Comparison of ENCODE assay signal across 1 cellular context in genomic region chr6:149545754-149546471, GRCh38.
TF ChIP-seq lines count a peak whose summit lies in the region.

A gene with protein sequence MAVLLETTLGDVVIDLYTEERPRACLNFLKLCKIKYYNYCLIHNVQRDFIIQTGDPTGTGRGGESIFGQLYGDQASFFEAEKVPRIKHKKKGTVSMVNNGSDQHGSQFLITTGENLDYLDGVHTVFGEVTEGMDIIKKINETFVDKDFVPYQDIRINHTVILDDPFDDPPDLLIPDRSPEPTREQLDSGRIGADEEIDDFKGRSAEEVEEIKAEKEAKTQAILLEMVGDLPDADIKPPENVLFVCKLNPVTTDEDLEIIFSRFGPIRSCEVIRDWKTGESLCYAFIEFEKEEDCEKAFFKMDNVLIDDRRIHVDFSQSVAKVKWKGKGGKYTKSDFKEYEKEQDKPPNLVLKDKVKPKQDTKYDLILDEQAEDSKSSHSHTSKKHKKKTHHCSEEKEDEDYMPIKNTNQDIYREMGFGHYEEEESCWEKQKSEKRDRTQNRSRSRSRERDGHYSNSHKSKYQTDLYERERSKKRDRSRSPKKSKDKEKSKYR (minus strand): TSS chr6:149546043. CDS start chr6:149546005, 38 bp downstream.

TF ChIP-seq in HEK293, 187 proteins besides CTCF, POLR2A, EP300 and RAD21 (continued from another document and continues in another):
- TF ChIP-seq ZNF184 (tag by site-specific recombination; IDR thresholded peaks at IDR 0.05) (0 out of 2 replicates have a peak, but pooled peaks have one; percentile 64), ZNF19 (tag by site-specific recombination; IDR thresholded peaks at IDR 0.05; ENCODE audit: low read depth) (no peak), INSM2 (tag by site-specific recombination; IDR thresholded peaks at IDR 0.05) (peak; percentile 85), KLF8 (tag by site-specific recombination; IDR thresholded peaks at IDR 0.05) (peak; percentile 80; the same call in 1 of the 2 replicates), ZNF830 (tag by site-specific recombination; IDR thresholded peaks at IDR 0.05; ENCODE audit: low read depth) (no peak), ZNF670 (tag by site-specific recombination; IDR thresholded peaks at IDR 0.05; ENCODE audit: low read depth) (no peak), ZNF776 (tag by site-specific recombination; IDR thresholded peaks at IDR 0.05; ENCODE audit: borderline replicate concordance) (no peak), ZNF549 (tag by site-specific recombination; IDR thresholded peaks at IDR 0.05) (no peak), ZFP69B (tag by site-specific recombination; IDR thresholded peaks at IDR 0.05) (peak; percentile 39; the same call in 1 of the 2 replicates), ZNF777 (tag by site-specific recombination; IDR thresholded peaks at IDR 0.05; ENCODE audit: borderline replicate concordance) (no peak), ZNF112 (tag by site-specific recombination; IDR thresholded peaks at IDR 0.05) (no peak), ZNF529 (tag by site-specific recombination; IDR thresholded peaks at IDR 0.05; ENCODE audit: insufficient replicate concordance) (no peak), ZSCAN30 (tag by site-specific recombination; IDR thresholded peaks at IDR 0.05) (peak; percentile 85), ZNF521 (tag by site-specific recombination; IDR thresholded peaks at IDR 0.05) (no peak), ZNF701 (tag by site-specific recombination; IDR thresholded peaks at IDR 0.05) (no peak), SP7 (tag by site-specific recombination; IDR thresholded peaks at IDR 0.05) (peak; percentile 82), ZBTB17 (tag by site-specific recombination; IDR thresholded peaks at IDR 0.05) (peak; percentile 88), ZNF558 (tag by site-specific recombination; IDR thresholded peaks at IDR 0.05) (no peak), ZNF324 (tag by site-specific recombination; IDR thresholded peaks at IDR 0.05) (peak; percentile 73; the same call in 1 of the 2 replicates), ZNF704 (tag by site-specific recombination; IDR thresholded peaks at IDR 0.05) (peak; percentile 89), PRDM6 (tag by site-specific recombination; IDR thresholded peaks at IDR 0.05) (no peak), ZNF624 (tag by site-specific recombination; IDR thresholded peaks at IDR 0.05) (no peak), ZNF174 (tag by site-specific recombination; IDR thresholded peaks at IDR 0.05) (no peak), ZNF354C (tag by site-specific recombination; IDR thresholded peaks at IDR 0.05; ENCODE audit: borderline replicate concordance, low read depth) (no peak), YY1 (tag by site-specific recombination; IDR thresholded peaks at IDR 0.05) (peak; percentile 88), GLIS1 (tag by site-specific recombination; IDR thresholded peaks at IDR 0.05) (0 out of 2 replicates have a peak, but pooled peaks have one; percentile 21), ZNF132 (tag by site-specific recombination; IDR thresholded peaks at IDR 0.05; ENCODE audit: borderline replicate concordance) (no peak), ZNF791 (tag by site-specific recombination; IDR thresholded peaks at IDR 0.05) (no peak), ZNF707 (tag by site-specific recombination; IDR thresholded peaks at IDR 0.05) (no peak), ZXDB (tag by site-specific recombination; IDR thresholded peaks at IDR 0.05) (peak; percentile 94), ZNF169 (tag by site-specific recombination; IDR thresholded peaks at IDR 0.05) (no peak), ZNF658 (tag by site-specific recombination; IDR thresholded peaks at IDR 0.05) (no peak), ZNF398 (tag by site-specific recombination; IDR thresholded peaks at IDR 0.05) (peak; percentile 9; the same call in 1 of the 2 replicates), ZNF280C (tag by site-specific recombination; IDR thresholded peaks at IDR 0.05) (no peak), ZNF274 (IDR thresholded peaks at IDR 0.05; ENCODE audit: low read length) (no peak), ZNF274 (tag by site-specific recombination; IDR thresholded peaks at IDR 0.05; ENCODE audit: borderline replicate concordance) (no peak), ZNF362 (tag by site-specific recombination; IDR thresholded peaks at IDR 0.05) (no peak), KLF10 (tag by site-specific recombination; IDR thresholded peaks at IDR 0.05) (peak; percentile 85), ZNF391 (tag by site-specific recombination; IDR thresholded peaks at IDR 0.05; ENCODE audit: borderline replicate concordance, low read depth) (peak; percentile 38; the same call in 1 of the 2 replicates), FEZF1 (tag by site-specific recombination; IDR thresholded peaks at IDR 0.05) (no peak), HOXA7 (CRISPR knock-in tag; IDR thresholded peaks at IDR 0.05; ENCODE audit: borderline replicate concordance) (no peak), OVOL3 (tag by site-specific recombination; IDR thresholded peaks at IDR 0.05) (peak; percentile 66), ZNF341 (tag by site-specific recombination; IDR thresholded peaks at IDR 0.05; ENCODE audit: low read depth) (peak; percentile 46; the same call in 1 of the 2 replicates), ZNF202 (tag by site-specific recombination; IDR thresholded peaks at IDR 0.05; ENCODE audit: borderline replicate concordance) (no peak), KLF9 (tag by site-specific recombination; IDR thresholded peaks at IDR 0.05; ENCODE audit: low read depth) (peak; percentile 84), PRDM1 (tag by site-specific recombination; IDR thresholded peaks at IDR 0.05) (no peak), PATZ1 (tag by site-specific recombination; IDR thresholded peaks at IDR 0.05) (peak; percentile 89)
- TF ChIP-seq, protein P1, sequence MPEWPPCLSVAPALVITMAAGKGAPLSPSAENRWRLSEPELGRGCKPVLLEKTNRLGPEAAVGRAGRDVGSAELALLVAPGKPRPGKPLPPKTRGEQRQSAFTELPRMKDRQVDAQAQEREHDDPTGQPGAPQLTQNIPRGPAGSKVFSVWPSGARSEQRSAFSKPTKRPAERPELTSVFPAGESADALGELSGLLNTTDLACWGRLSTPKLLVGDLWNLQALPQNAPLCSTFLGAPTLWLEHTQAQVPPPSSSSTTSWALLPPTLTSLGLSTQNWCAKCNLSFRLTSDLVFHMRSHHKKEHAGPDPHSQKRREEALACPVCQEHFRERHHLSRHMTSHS (tag by site-specific recombination; IDR thresholded peaks at IDR 0.05) = no peak
- TF ChIP-seq, protein P2, sequence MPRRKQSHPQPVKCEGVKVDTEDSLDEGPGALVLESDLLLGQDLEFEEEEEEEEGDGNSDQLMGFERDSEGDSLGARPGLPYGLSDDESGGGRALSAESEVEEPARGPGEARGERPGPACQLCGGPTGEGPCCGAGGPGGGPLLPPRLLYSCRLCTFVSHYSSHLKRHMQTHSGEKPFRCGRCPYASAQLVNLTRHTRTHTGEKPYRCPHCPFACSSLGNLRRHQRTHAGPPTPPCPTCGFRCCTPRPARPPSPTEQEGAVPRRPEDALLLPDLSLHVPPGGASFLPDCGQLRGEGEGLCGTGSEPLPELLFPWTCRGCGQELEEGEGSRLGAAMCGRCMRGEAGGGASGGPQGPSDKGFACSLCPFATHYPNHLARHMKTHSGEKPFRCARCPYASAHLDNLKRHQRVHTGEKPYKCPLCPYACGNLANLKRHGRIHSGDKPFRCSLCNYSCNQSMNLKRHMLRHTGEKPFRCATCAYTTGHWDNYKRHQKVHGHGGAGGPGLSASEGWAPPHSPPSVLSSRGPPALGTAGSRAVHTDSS (tag by site-specific recombination; IDR thresholded peaks at IDR 0.05) = no peak
- TF ChIP-seq, protein P3, sequence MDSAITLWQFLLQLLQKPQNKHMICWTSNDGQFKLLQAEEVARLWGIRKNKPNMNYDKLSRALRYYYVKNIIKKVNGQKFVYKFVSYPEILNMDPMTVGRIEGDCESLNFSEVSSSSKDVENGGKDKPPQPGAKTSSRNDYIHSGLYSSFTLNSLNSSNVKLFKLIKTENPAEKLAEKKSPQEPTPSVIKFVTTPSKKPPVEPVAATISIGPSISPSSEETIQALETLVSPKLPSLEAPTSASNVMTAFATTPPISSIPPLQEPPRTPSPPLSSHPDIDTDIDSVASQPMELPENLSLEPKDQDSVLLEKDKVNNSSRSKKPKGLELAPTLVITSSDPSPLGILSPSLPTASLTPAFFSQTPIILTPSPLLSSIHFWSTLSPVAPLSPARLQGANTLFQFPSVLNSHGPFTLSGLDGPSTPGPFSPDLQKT (IDR thresholded peaks at IDR 0.05; ENCODE audit: borderline replicate concordance, low read depth, low read length) = peak; percentile 83; the same call in 1 of the 2 replicates
